Comparison of ENCODE assay signal across 13 cellular contexts in genomic region chr3:181614878-181615277, GRCh38.
DNase-seq lines count a peak whose midpoint lies in the region; ATAC-seq and TF ChIP-seq lines count a peak whose summit lies in the region.
"Had no signal": no experiment of that assay in that cellular context is flagged by ENCODE, and none has a peak within 500 bp of the region (broad histone marks: within the 10 kb centered on the region; RNA-seq: fewer than 3 reads in every experiment).

No MANE protein-coding gene starts in this region.

- intact Hi-C loops in dorsolateral prefrontal cortex (cut with DNase I) = loop anchor here (5.0 to 10.0 kb wide), 3 partner anchors 50 to 158 kb away; no protein-coding TSS in a partner anchor

- TF ChIP-seq CTCF in dorsolateral prefrontal cortex (IDR thresholded peaks at IDR 0.05 in 54 of 56, conservative IDR thresholded peaks at IDR 0.05 in 2 of 56; ENCODE audit: low read depth in 1 of 56, partially characterized antibody in 56 of 56) = no peak

- H2AFZ ChIP-seq in neuron (ENCODE audit: low read depth, low read length) = no peak overlapping the region
- H2AFZ ChIP-seq: GM23248 had no signal

- H3K27ac ChIP-seq in dorsolateral prefrontal cortex = peak overlapping the region in 58 of 59 donors; percentile 29 to 95 (median 84)
- H3K27ac ChIP-seq: 22Rv1, GM23248 had no signal

- no peaks in the 10 kb centered on the region for H3K9me3 ChIP-seq in neuron (ENCODE audit: low read length)

- H3K36me3 ChIP-seq in neuron (ENCODE audit: insufficient read depth, low read length) = peaks cover 29% of the 10 kb centered on the region

- H3K4me1 ChIP-seq in neuron (ENCODE audit: insufficient read depth, low read length) = peaks cover 61% of the 10 kb centered on the region

- no peak for ATAC-seq in GM21515 (IDR thresholded peaks at IDR 0.05; ENCODE audit: unreplicated experiment)
- ATAC-seq: CD8-positive, alpha-beta T cell; HCT116 had no signal

- DNase-seq in NCI-H748 (lab: John Stamatoyannopoulos, UW; ENCODE audit: unreplicated experiment) = peak; percentile 7
- DNase-seq in NCI-H748 treated with DMSO at 0.1 percent for 48 hours (lab: John Stamatoyannopoulos, UW) = no peak
- no peak for DNase-seq in dorsolateral prefrontal cortex
- no peak for DNase-seq in iPS-NIHi11 (ENCODE audit: low spot score)
- DNase-seq in stimulated activated CD4-positive, alpha-beta T cell treated with anti-CD3 and anti-CD28 coated beads, Interleukin-2, amount 100 ng/mL, for 48 hours = no peak
- DNase-seq: CD8-positive, alpha-beta T cell; COR-L47; DMS53; GM23248 had no signal

- H3K4me3 ChIP-seq in dorsolateral prefrontal cortex (peak overlapping the region in 27 of 59 donors; percentile 2 to 66 (median 24)), neuron (ENCODE audit: low read length) (peak overlapping the region; percentile 86)
- H3K4me3 ChIP-seq: GM23248 had no signal

- H3K27me3 ChIP-seq in dorsolateral prefrontal cortex = no peaks in the 10 kb centered on the region
- H3K27me3 ChIP-seq in neuron (ENCODE audit: insufficient read depth, low read length) = no peaks in the 10 kb centered on the region
